ENCODE assay signal across 19 cellular contexts in the genomic region with DNA sequence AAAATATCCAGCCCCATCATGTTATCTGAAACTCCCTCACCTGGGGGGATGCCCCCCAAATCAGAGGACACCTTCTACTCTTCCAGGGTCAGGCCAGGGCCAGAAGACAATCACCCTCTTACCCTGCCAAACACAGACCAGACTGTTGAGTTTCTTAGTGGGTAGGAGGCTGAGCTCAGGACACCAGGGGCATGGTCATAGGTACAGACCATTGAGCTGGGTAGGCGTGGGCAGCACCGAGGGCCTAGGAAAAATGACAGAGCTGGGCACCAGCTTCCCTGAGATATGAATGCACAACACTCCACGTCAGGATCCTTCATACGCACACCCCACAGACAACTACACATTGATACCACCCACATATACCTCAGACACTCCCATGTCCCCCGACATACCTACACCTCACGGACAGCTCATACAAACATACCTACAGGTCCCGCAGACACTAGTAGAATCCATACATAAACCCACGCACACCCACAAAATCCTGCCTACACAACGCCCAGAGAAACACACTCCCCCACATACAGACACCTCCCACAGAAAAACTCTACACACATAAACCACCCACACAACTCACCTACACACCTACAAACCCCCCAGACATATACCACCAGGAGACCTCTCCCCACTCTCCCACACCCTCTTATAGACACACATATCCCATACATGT. TPM values are rescaled to one million over a fixed set of nuclear protein-coding genes. Genes with fewer than 3 reads are reported as not detected.
DNase-seq lines count a peak whose midpoint lies in the region; ATAC-seq and TF ChIP-seq lines count a peak whose summit lies in the region.
"Had no signal": no experiment of that assay in that cellular context is flagged by ENCODE, and none has a peak within 500 bp of the region (broad histone marks: within the 10 kb centered on the region; RNA-seq: fewer than 3 reads in every experiment).

No MANE protein-coding gene starts in this region.

- H3K4me1 ChIP-seq in Panc1 (ENCODE audit: control insufficient read depth, insufficient read depth, low read length) = no peaks in the 10 kb centered on the region
- H3K4me1 ChIP-seq: HAP-1 had no signal

- peak; percentile 42 to 54 for ATAC-seq in natural killer cell treated with Interleukin-12 subunit alpha and Interleukin-12 subunit beta and Interleukin-15 and Interleukin-18, amount 100 ng/mL, for 72 hours
- ATAC-seq in natural killer cell (no peak), Panc1 (0 out of 2 replicates have a peak, but pooled peaks have one; percentile 53), HG02870 (IDR thresholded peaks at IDR 0.05; ENCODE audit: unreplicated experiment) (no peak), GM19035 (IDR thresholded peaks at IDR 0.05; ENCODE audit: unreplicated experiment) (no peak), HG03469 (IDR thresholded peaks at IDR 0.05; ENCODE audit: unreplicated experiment) (no peak)
- ATAC-seq: GM12878 had no signal

- H3K4me3 Mint-ChIP-seq in natural killer cell treated with Interleukin-12 subunit alpha and Interleukin-12 subunit beta and Interleukin-15 and Interleukin-18, amount 100 ng/mL, for 72 hours = no peak overlapping the region
- H3K4me3 Mint-ChIP-seq in natural killer cell = no peak overlapping the region
- H3K4me3 Mint-ChIP-seq: CD4-positive, alpha-beta memory T cell; GM23338 had no signal

- H3K27ac ChIP-seq in Panc1 (ENCODE audit: low read length) = no peak overlapping the region
- H3K27ac ChIP-seq: 22Rv1 had no signal

- CTCF ChIA-PET in Panc1 (lab: Charles Lee) = no interaction called here

- H3K4me3 ChIP-seq in Panc1 (ENCODE audit: low read depth in 2 of 2, low read length in 2 of 2) = no peak overlapping the region
- H3K4me3 ChIP-seq: GM12878, GM23338, HAP-1 had no signal

- DNase-seq in natural killer cell treated with Interleukin-12 subunit alpha and Interleukin-12 subunit beta and Interleukin-15 and Interleukin-18, amount 100 ng/mL, for 72 hours (ENCODE audit: low spot score) = no peak
- DNase-seq in natural killer cell = no peak
- no peak for DNase-seq in Panc1 (ENCODE audit: low read depth, low spot score)
- peak; percentile 39 for DNase-seq in mesenteric fat pad (ENCODE audit: low spot score)
- DNase-seq in T1000 (lab: John Stamatoyannopoulos, UW) = no peak
- DNase-seq: ACHN; C1 segment of cervical spinal cord; Calu3; CD4-positive, alpha-beta memory T cell; COR-L47; DND-41; GDM1 had no signal

- peaks cover 4% of the 10 kb centered on the region; the same call in 1 of the 2 replicates for H3K27me3 ChIP-seq in Panc1 (ENCODE audit: control insufficient read depth, insufficient read depth, low read length)

- no TSS peak for BruUV-seq in Panc1 (replicated peaks; lab: Mats Ljungman, UMichigan)

- no peaks in the 10 kb centered on the region for H3K36me3 Mint-ChIP-seq in natural killer cell treated with Interleukin-12 subunit alpha and Interleukin-12 subunit beta and Interleukin-15 and Interleukin-18, amount 100 ng/mL, for 72 hours
- H3K36me3 Mint-ChIP-seq in natural killer cell = no peaks in the 10 kb centered on the region
- H3K36me3 Mint-ChIP-seq: CD4-positive, alpha-beta memory T cell had no signal

- intact Hi-C loops in natural killer cell (cut with micrococcal nuclease) = no loop called here
- intact Hi-C loops in Panc1 (cut with micrococcal nuclease; ENCODE audit: unreplicated experiment) = no loop called here

- no peaks in the 10 kb centered on the region for H3K9me3 ChIP-seq in Panc1 (ENCODE audit: control insufficient read depth, insufficient read depth, low read depth, low read length)
- H3K9me3 ChIP-seq: HAP-1 had no signal

- H3K36me3 ChIP-seq in Panc1 (ENCODE audit: control insufficient read depth, insufficient read depth, low read length) = no peaks in the 10 kb centered on the region
- H3K36me3 ChIP-seq: HAP-1 had no signal

- TF ChIP-seq CTCF in natural killer cell (IDR thresholded peaks at IDR 0.05) (no peak), Panc1 (IDR thresholded peaks at IDR 0.05) (no peak)

- in situ Hi-C loops in Panc1 (cut with HindIII; ENCODE audit: low pct_unique_long_range_greater_than_20kb, low sequenced_read_pairs) = no loop called here

- no peaks in the 10 kb centered on the region for H3K4me1 Mint-ChIP-seq in natural killer cell treated with Interleukin-12 subunit alpha and Interleukin-12 subunit beta and Interleukin-15 and Interleukin-18, amount 100 ng/mL, for 72 hours (ENCODE audit: low read depth in 2 of 2)
- no peaks in the 10 kb centered on the region for H3K4me1 Mint-ChIP-seq in natural killer cell
- H3K4me1 Mint-ChIP-seq: CD4-positive, alpha-beta memory T cell had no signal

- POLR2A ChIA-PET in Panc1 (lab: Charles Lee) = no interaction called here

- H3K27me3 Mint-ChIP-seq in natural killer cell treated with Interleukin-12 subunit alpha and Interleukin-12 subunit beta and Interleukin-15 and Interleukin-18, amount 100 ng/mL, for 72 hours = peaks cover 13 to 17% of the 10 kb centered on the region in 2 donors
- peaks cover under 1 to 9% of the 10 kb centered on the region in 2 donors for H3K27me3 Mint-ChIP-seq in natural killer cell (ENCODE audit: low read depth in 2 of 2)

- no peak overlapping the region for H3K27ac Mint-ChIP-seq in natural killer cell treated with Interleukin-12 subunit alpha and Interleukin-12 subunit beta and Interleukin-15 and Interleukin-18, amount 100 ng/mL, for 72 hours
- no peak overlapping the region for H3K27ac Mint-ChIP-seq in natural killer cell
- H3K27ac Mint-ChIP-seq: CD4-positive, alpha-beta memory T cell; GM23338 had no signal

- H3K9me3 Mint-ChIP-seq in natural killer cell treated with Interleukin-12 subunit alpha and Interleukin-12 subunit beta and Interleukin-15 and Interleukin-18, amount 100 ng/mL, for 72 hours = no peaks in the 10 kb centered on the region
- no peaks in the 10 kb centered on the region for H3K9me3 Mint-ChIP-seq in natural killer cell
- H3K9me3 Mint-ChIP-seq: CD4-positive, alpha-beta memory T cell; GM23338 had no signal

RNA-seq across cellular contexts. Expression of a gene that starts 11.8 kb away (rescaled TPM):
- total RNA-seq in natural killer cell treated with Interleukin-12 subunit alpha and Interleukin-12 subunit beta and Interleukin-15 and Interleukin-18, amount 100 ng/mL, for 72 hours = 1 to 10 TPM; 1.1 to 1.4 TPM
- total RNA-seq in natural killer cell (under 1 TPM in 1 of 3 donors, not detected in 2; 0.59 TPM), Panc1 (2021; ENCODE audit: unreplicated experiment) (0.95 TPM), mesenteric fat pad (0.84 TPM)
- 1.1 TPM for polyA plus RNA-seq in Panc1 (2012; ENCODE audit: insufficient read length)
- total RNA-seq: GM12878 had no signal
- polyA plus RNA-seq: CD4-positive, alpha-beta memory T cell; GM12878 had no signal

RNA-seq across cellular contexts. Expression of a gene that starts 50.7 kb away (rescaled TPM):
- total RNA-seq in natural killer cell treated with Interleukin-12 subunit alpha and Interleukin-12 subunit beta and Interleukin-15 and Interleukin-18, amount 100 ng/mL, for 72 hours = under 1 TPM in 1 of 2 donors, not detected in 1; 0.21 TPM
- total RNA-seq in natural killer cell (not detected), Panc1 (2021; ENCODE audit: unreplicated experiment) (19.5 TPM), mesenteric fat pad (2.5 TPM)
- 17.0 TPM for polyA plus RNA-seq in Panc1 (2012; ENCODE audit: insufficient read length)

Comparison
In these comparisons a context has a peak if more than half of its experiments do, and no peak if none do; other contexts are left out.
1. ATAC-seq: peak in natural killer cell treated with Interleukin-12 subunit alpha and Interleukin-12 subunit beta and Interleukin-15 and Interleukin-18, amount 100 ng/mL, for 72 hours (2 of 2) and Panc1 (single experiment); none in natural killer cell (0 of 3), HG02870 (single experiment), GM19035 (single experiment) and HG03469 (single experiment).